Comparison of ENCODE assay signal across 8 cellular contexts in genomic region chr2:26345284-26345553, GRCh38. TPM values are rescaled to one million over a fixed set of nuclear protein-coding genes. Genes with fewer than 3 reads are reported as not detected.
DNase-seq lines count a peak whose midpoint lies in the region; ATAC-seq and TF ChIP-seq lines count a peak whose summit lies in the region.

No MANE protein-coding gene starts in this region.

- in situ Hi-C loops in GM13976 (cut with MboI; ENCODE audit: low sequenced_read_pairs, unreplicated experiment), result loop anchor here (25.0 kb wide), 1 partner anchor 358 kb away; the partner anchor contains the start of gene KIF3C

- no peaks in the 10 kb centered on the region for H3F3A ChIP-seq in PC-3 (ENCODE audit: low read length, unreplicated experiment)

- H3K4me3 ChIP-seq in PC-3 (ENCODE audit: low read length) (peak overlapping the region; percentile 91), esophagus (ENCODE audit: low read depth in 1 of 2, low read length in 2 of 2) (peak overlapping the region; percentile 72 to 76)

- TSS peak; percentile 97 for BruUV-seq in PC-3 (replicated peaks; lab: Mats Ljungman, UMichigan)

- POLR2A ChIA-PET in PC-3 (lab: Charles Lee; ENCODE audit: unreplicated experiment), result interaction anchor here (0.5 to 1.0 kb wide), 4 partner anchors 10 to 1064 kb away, joined by 3 to 12 read pairs (median 3); partner anchors contain the start of gene PPM1G

- peaks cover 13% of the 10 kb centered on the region for H4K20me1 ChIP-seq in PC-3 (ENCODE audit: low read length)

- H3K36me3 ChIP-seq in PC-3 (ENCODE audit: low read depth, low read length), result no peaks in the 10 kb centered on the region
- H3K36me3 ChIP-seq in esophagus (ENCODE audit: control insufficient read depth in 2 of 2, insufficient read depth in 2 of 2, low read length in 1 of 2), result no peaks in the 10 kb centered on the region

- intact Hi-C loops in PC-3 (cut with micrococcal nuclease), result no loop called here

- H3K79me2 ChIP-seq in PC-3 (ENCODE audit: low read length), result peaks cover 61% of the 10 kb centered on the region

- peak overlapping the region; percentile 88 for H3K4me2 ChIP-seq in PC-3 (ENCODE audit: low read length)

- TF ChIP-seq CTCF in GM13976 (IDR thresholded peaks at IDR 0.05; ENCODE audit: borderline replicate concordance, control extremely low read depth, extremely low read depth, insufficient read depth, missing control alignments), result no peak
- TF ChIP-seq CTCF in PC-3 (conservative IDR thresholded peaks at IDR 0.05; ENCODE audit: low read depth, low read length), result no peak

- DNase-seq in GM13976 (ENCODE audit: low spot score) (peak; percentile 21), PC-3 (no peak), putamen (ENCODE audit: low spot score) (peak; percentile 25), LoVo (ENCODE audit: low spot score) (no peak), inferior parietal cortex (ENCODE audit: extremely low spot score) (no peak)
- DNase-seq in activated CD8-positive, alpha-beta memory T cell treated with anti-CD3 and anti-CD28 coated beads, Interleukin-2, amount 50 U/mL, for 48 hours, result no peak

- no peak for ATAC-seq in PC-3
- no peak for ATAC-seq in HG02642 (IDR thresholded peaks at IDR 0.05; ENCODE audit: poor library complexity, unreplicated experiment)

- H3K9me2 ChIP-seq in PC-3 (replicated peaks; ENCODE audit: low read length), result no peaks in the 10 kb centered on the region

- H3K9ac ChIP-seq in PC-3 (ENCODE audit: low read length), result peak overlapping the region; percentile 97

- H2AFZ ChIP-seq in PC-3 (ENCODE audit: low read length), result peak overlapping the region; percentile 86

- H3K4me1 ChIP-seq in PC-3 (ENCODE audit: insufficient read depth, low read length) (peaks cover 48% of the 10 kb centered on the region), esophagus (ENCODE audit: control insufficient read depth in 2 of 2, insufficient read depth in 2 of 2, low read length in 1 of 2) (no peaks in the 10 kb centered on the region)

- H3K27ac ChIP-seq in PC-3 (ENCODE audit: low read length) (peak overlapping the region; percentile 82), esophagus (ENCODE audit: low read depth in 2 of 2, low read length in 1 of 2) (peak overlapping the region; percentile 92 to 97)

- WGBS in esophagus, 2 donors, result 0 to 1% methylated on average over 9 of the region's 9 CpGs

- H3K9me3 ChIP-seq in PC-3 (ENCODE audit: low read length) (no peaks in the 10 kb centered on the region), esophagus (ENCODE audit: control insufficient read depth in 2 of 2, insufficient read depth in 1 of 2, low read depth in 1 of 2, low read length in 1 of 2) (no peaks in the 10 kb centered on the region)

- CTCF ChIA-PET in PC-3 (lab: Charles Lee), result interaction anchor here (1.6 kb wide), 1 partner anchor 15 kb away, joined by 6 read pairs; no protein-coding TSS in a partner anchor

- no peaks in the 10 kb centered on the region for H3K27me3 ChIP-seq in PC-3 (ENCODE audit: low read length)
- H3K27me3 ChIP-seq in esophagus (ENCODE audit: control insufficient read depth in 1 of 2, insufficient read depth in 2 of 2, low read length in 2 of 2), result no peaks in the 10 kb centered on the region

RNA-seq across cellular contexts. Expression of gene SELENOI, which starts 0.7 kb away (rescaled TPM):
- total RNA-seq in PC-3 (2014; rRNA removed), result 22.0 and 22.3 TPM in 2 replicates
- 1 to 10 TPM; 3.9 to 6.8 TPM for polyA plus RNA-seq in esophagus

RNA-seq across cellular contexts. Expression of gene ADGRF3, which starts 1.4 kb away (rescaled TPM):
- not detected in 2 replicates for total RNA-seq in PC-3 (2014; rRNA removed)
- polyA plus RNA-seq in esophagus, result under 1 TPM; 0.11 to 0.12 TPM

RNA-seq across cellular contexts. Expression of gene DRC1, which starts 56.5 kb away (rescaled TPM):
- not detected in 2 replicates for total RNA-seq in PC-3 (2014; rRNA removed)
- under 1 TPM in 1 of 2 donors, not detected in 1; 0.08 TPM for polyA plus RNA-seq in esophagus

Comparison
In these comparisons a context has a peak if more than half of its experiments do, and no peak if none do; other contexts are left out.
1. DNase-seq: peak in GM13976 (single experiment) and putamen (single experiment); none in PC-3 (single experiment), LoVo (single experiment), inferior parietal cortex (single experiment) and activated CD8-positive, alpha-beta memory T cell treated with anti-CD3 and anti-CD28 coated beads, Interleukin-2, amount 50 U/mL, for 48 hours (single experiment).